ENCODE assay signal across 8 cellular contexts in the genomic region with DNA sequence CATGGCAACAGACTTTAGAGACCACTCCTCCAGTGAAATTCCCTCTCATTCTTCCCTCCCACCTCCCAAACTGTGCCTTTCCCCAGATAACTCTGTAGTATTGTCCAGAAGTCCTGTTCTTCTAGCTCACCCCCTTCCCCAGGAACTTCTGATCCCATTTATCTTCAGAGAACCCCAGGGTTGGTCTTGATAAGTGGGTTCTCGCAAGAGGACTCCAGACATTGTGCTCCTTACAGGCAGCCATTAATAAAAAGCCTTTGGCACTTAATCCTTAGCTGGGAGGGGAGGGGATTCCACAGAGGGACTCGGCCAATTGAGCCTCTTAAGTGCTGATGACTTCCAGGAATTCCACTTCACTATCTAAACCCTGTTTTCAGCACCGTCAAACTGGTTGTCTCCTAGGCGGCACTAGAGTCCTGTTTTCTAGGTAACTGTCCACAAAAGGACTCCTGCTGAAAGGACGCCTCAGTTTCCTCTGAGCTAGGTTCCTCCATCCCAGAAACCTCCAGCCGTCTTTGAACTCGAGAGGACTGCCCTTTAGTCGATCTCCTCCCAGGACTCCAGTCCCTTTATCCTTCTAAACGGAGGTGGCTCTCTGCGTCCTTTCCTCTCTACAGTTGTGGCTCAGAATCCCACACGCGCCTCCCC. TPM values are rescaled to one million over a fixed set of nuclear protein-coding genes. Genes with fewer than 3 reads are reported as not detected.
A peak's percentile ranks its signal among the peaks of the same experiment; 100 is the strongest.
DNase-seq lines count a peak whose midpoint lies in the region; ATAC-seq, FAIRE-seq and TF ChIP-seq lines count a peak whose summit lies in the region.

No MANE protein-coding gene starts in this region.

- FAIRE-seq in GM12878 (lab: Jason Lieb, UNC) = peak; percentile 69

- no peak for TF ChIP-seq CTCF in GM12878 (IDR thresholded peaks at IDR 0.05 in 2 of 3, conservative IDR thresholded peaks at IDR 0.05 in 1 of 3; ENCODE audit: control insufficient read depth in 2 of 3, extremely low read depth in 1 of 3, insufficient read depth in 1 of 3, low read depth in 3 of 3, low read length in 3 of 3)
- TF ChIP-seq CTCF in liver (IDR thresholded peaks at IDR 0.05; ENCODE audit: low read depth, low read length, missing input control) = no peak
- TF ChIP-seq CTCF in vagina (IDR thresholded peaks at IDR 0.05) = no peak

- H3K4me3 Mint-ChIP-seq in CD4-positive, CD25-positive, alpha-beta regulatory T cell = peak overlapping the region; percentile 89 to 97 (median 92)

- BruUV-seq in GM12878 (replicated peaks; lab: Mats Ljungman, UMichigan) = no TSS peak

- no peaks in the 10 kb centered on the region for H3K9me3 ChIP-seq in CD4-positive, CD25-positive, alpha-beta regulatory T cell (ENCODE audit: control insufficient read depth in 2 of 2, low read length in 2 of 2)
- no peaks in the 10 kb centered on the region for H3K9me3 ChIP-seq in Karpas-422 (ENCODE audit: low read length)
- H3K9me3 ChIP-seq in GM12878 (replicated peaks; ENCODE audit: control insufficient read depth, insufficient read depth, low read length) = no peaks in the 10 kb centered on the region
- no peaks in the 10 kb centered on the region for H3K9me3 ChIP-seq in liver (ENCODE audit: control insufficient read depth in 4 of 4, low read length in 3 of 4)
- no peaks in the 10 kb centered on the region for H3K9me3 ChIP-seq in vagina

- no peak for TF ChIP-seq POLR2A in GM12878 (IDR thresholded peaks at IDR 0.05; ENCODE audit: low read depth, low read length)
- TF ChIP-seq POLR2A in vagina (IDR thresholded peaks at IDR 0.05) = peak in 1 of 2 donors; percentile 65

- DNase-seq in CD4-positive, CD25-positive, alpha-beta regulatory T cell = peak in 1 of 3 donors; percentile 35
- DNase-seq in Karpas-422 = peak; percentile 61
- DNase-seq in GM12878 (ENCODE audit: low read depth, low spot score) = no peak
- peak in 1 of 2 donors; percentile 91 for DNase-seq in vagina (ENCODE audit: extremely low spot score in 2 of 2)
- no peak for DNase-seq in medulla oblongata (ENCODE audit: extremely low spot score)
- no peak for DNase-seq in stimulated activated CD4-positive, alpha-beta T cell treated with anti-CD3 and anti-CD28 coated beads, Interleukin-4, amount 100 ng/mL, for 1 hour

- H3K27ac ChIP-seq in CD4-positive, CD25-positive, alpha-beta regulatory T cell (ENCODE audit: insufficient read depth, low read length, poor library complexity, severe bottlenecking) = peak overlapping the region; percentile 56
- no peak overlapping the region for H3K27ac ChIP-seq in Karpas-422 (ENCODE audit: low read length)
- no peak overlapping the region for H3K27ac ChIP-seq in GM12878 (ENCODE audit: control insufficient read depth, insufficient read depth)
- peak overlapping the region; percentile 53 to 71 for H3K27ac ChIP-seq in liver (ENCODE audit: low read depth in 1 of 2, low read length in 2 of 2)
- H3K27ac ChIP-seq in vagina = peak overlapping the region; percentile 97

- H3K27me3 Mint-ChIP-seq in CD4-positive, CD25-positive, alpha-beta regulatory T cell = peaks cover 42% of the 10 kb centered on the region

- SMC1A ChIA-PET in GM12878 (lab: Charles Lee; ENCODE audit: uncharacterized antibody, unreplicated experiment) = interaction anchor here (0.9 to 5.3 kb wide), 3 partner anchors 31 to 298 kb away, joined by 3 to 35 read pairs (median 6); no protein-coding TSS in a partner anchor

- in situ Hi-C loops in GM12878 (cut with MboI) = loop anchor here (10.0 kb wide), 1 partner anchor 298 kb away; no protein-coding TSS in a partner anchor

- no peak for TF ChIP-seq EP300 in GM12878 (IDR thresholded peaks at IDR 0.05; ENCODE audit: borderline replicate concordance in 1 of 2, control insufficient read depth in 1 of 2, low read depth in 2 of 2, low read length in 2 of 2)

- H3K27me3 ChIP-seq in CD4-positive, CD25-positive, alpha-beta regulatory T cell (ENCODE audit: control insufficient read depth, insufficient read depth, low read length) = peaks cover 11% of the 10 kb centered on the region
- H3K27me3 ChIP-seq in Karpas-422 (ENCODE audit: low read length) = no peaks in the 10 kb centered on the region
- peaks cover 8% of the 10 kb centered on the region in 2 experiments for H3K27me3 ChIP-seq in GM12878 (replicated peaks in 1 of 2; ENCODE audit: control insufficient read depth in 2 of 2, insufficient read depth in 2 of 2, low read length in 1 of 2)
- peaks cover 0 to 6% (median 2%) of the 10 kb centered on the region in 4 donors for H3K27me3 ChIP-seq in liver (ENCODE audit: control insufficient read depth in 4 of 4, insufficient read depth in 4 of 4, low read length in 3 of 4)
- no peaks in the 10 kb centered on the region for H3K27me3 ChIP-seq in vagina

- H2AFZ ChIP-seq in Karpas-422 (ENCODE audit: low read length) (no peak overlapping the region), GM12878 (ENCODE audit: control insufficient read depth, low read depth, low read length) (no peak overlapping the region; the same call in 1 of the 2 replicates)

- no peaks in the 10 kb centered on the region for H3K36me3 ChIP-seq in CD4-positive, CD25-positive, alpha-beta regulatory T cell (ENCODE audit: control insufficient read depth, insufficient read depth, low read length)
- H3K36me3 ChIP-seq in Karpas-422 (ENCODE audit: insufficient read depth, low read length) = no peaks in the 10 kb centered on the region
- H3K36me3 ChIP-seq in GM12878 (ENCODE audit: control insufficient read depth in 2 of 2, insufficient read depth in 2 of 2, low read length in 1 of 2) = no peaks in the 10 kb centered on the region
- H3K36me3 ChIP-seq in liver (ENCODE audit: control insufficient read depth in 4 of 4, insufficient read depth in 3 of 4, low read depth in 1 of 4, low read length in 3 of 4) = no peaks in the 10 kb centered on the region
- H3K36me3 ChIP-seq in vagina = no peaks in the 10 kb centered on the region

- intact Hi-C loops in GM12878 (cut with micrococcal nuclease; ENCODE audit: unreplicated experiment) (no loop called here), vagina (cut with DNase I) (loop anchor here (10.0 kb wide), 1 partner anchor 168 kb away; no protein-coding TSS in a partner anchor)

- no peak for TF ChIP-seq RAD21 in GM12878 (IDR thresholded peaks at IDR 0.05; ENCODE audit: insufficient read depth, low read depth, low read length)
- no peak for TF ChIP-seq RAD21 in liver (IDR thresholded peaks at IDR 0.05)

- POLR2A ChIA-PET in GM12878 (lab: Charles Lee) = interaction anchor here (0.8 to 3.8 kb wide), 4 partner anchors 11 to 160 kb away, joined by 3 to 24 read pairs (median 6); no protein-coding TSS in a partner anchor

- H3K79me2 ChIP-seq in Karpas-422 (ENCODE audit: low read length) = no peaks in the 10 kb centered on the region
- no peaks in the 10 kb centered on the region for H3K79me2 ChIP-seq in GM12878 (ENCODE audit: control insufficient read depth, insufficient read depth, low read length)

- ATAC-seq in CD4-positive, CD25-positive, alpha-beta regulatory T cell (ENCODE audit: low read depth in 2 of 2) = no peak
- ATAC-seq in GM12878 = no peak
- ATAC-seq in HG03571 (IDR thresholded peaks at IDR 0.05; ENCODE audit: unreplicated experiment) = no peak

- RAD21 ChIA-PET in GM12878 (lab: Charles Lee; ENCODE audit: unreplicated experiment) = interaction anchor here (0.9 to 4.2 kb wide), 12 partner anchors 10 to 298 kb away, joined by 3 to 49 read pairs (median 4); partner anchors contain the start of genes BLVRB and SERTAD1

- H3K4me2 ChIP-seq in Karpas-422 (ENCODE audit: low read depth, low read length, poor library complexity, severe bottlenecking) = peak overlapping the region; percentile 58
- H3K4me2 ChIP-seq in GM12878 (ENCODE audit: control insufficient read depth, insufficient read depth) = peak overlapping the region; percentile 94; the same call in 1 of the 2 replicates

- 18% methylated on average over 10 of the region's 12 CpGs for WGBS in GM12878 (ENCODE audit: insufficient coverage, insufficient replicate concordance, low lambda C conversion rate, missing lambda C conversion rate)
- WGBS in liver = 20% methylated on average over 12 of the region's 12 CpGs

- H3K4me1 Mint-ChIP-seq in CD4-positive, CD25-positive, alpha-beta regulatory T cell = peaks cover 9 to 84% (median 36%) of the 10 kb centered on the region in 4 donors

- H3K9me3 Mint-ChIP-seq in CD4-positive, CD25-positive, alpha-beta regulatory T cell = peaks cover 0 to 2% (median 0%) of the 10 kb centered on the region in 7 donors

- H3K4me3 ChIP-seq in CD4-positive, CD25-positive, alpha-beta regulatory T cell (ENCODE audit: low read depth, low read length) = peak overlapping the region; percentile 50
- H3K4me3 ChIP-seq in Karpas-422 (ENCODE audit: low read length) (peak overlapping the region; percentile 50; the same call in 1 of the 2 replicates), GM12878 (peak overlapping the region; percentile 56), liver (ENCODE audit: low read depth in 1 of 3, low read length in 3 of 3) (peak overlapping the region in 1 of 3 donors; percentile 23), vagina (peak overlapping the region; percentile 69 to 78)

- H3K36me3 Mint-ChIP-seq in CD4-positive, CD25-positive, alpha-beta regulatory T cell = no peaks in the 10 kb centered on the region

- H3K27ac Mint-ChIP-seq in CD4-positive, CD25-positive, alpha-beta regulatory T cell = peak overlapping the region; percentile 67 to 98 (median 92)

- H3K9ac ChIP-seq in Karpas-422 (ENCODE audit: low read length) (no peak overlapping the region), GM12878 (ENCODE audit: control insufficient read depth, insufficient read depth, low read length) (no peak overlapping the region), liver (ENCODE audit: low read depth in 1 of 2, low read length in 2 of 2) (peak overlapping the region in 1 of 2 donors; percentile 28)

- peaks cover 82% of the 10 kb centered on the region for H3K4me1 ChIP-seq in CD4-positive, CD25-positive, alpha-beta regulatory T cell (ENCODE audit: control insufficient read depth, insufficient read depth, low read length, poor library complexity, severe bottlenecking)
- H3K4me1 ChIP-seq in Karpas-422 (ENCODE audit: low read length) (peaks cover 55% of the 10 kb centered on the region), GM12878 (ENCODE audit: control insufficient read depth, insufficient read depth, low read length) (peaks cover 22% of the 10 kb centered on the region), liver (ENCODE audit: control insufficient read depth in 4 of 4, insufficient read depth in 4 of 4, low read length in 3 of 4) (peaks cover 14 to 57% (median 27%) of the 10 kb centered on the region in 4 donors), vagina (peaks cover 87% of the 10 kb centered on the region)

- H3K9me2 ChIP-seq in Karpas-422 (replicated peaks; ENCODE audit: insufficient read depth, low read length) = no peaks in the 10 kb centered on the region

- CTCF ChIA-PET in GM12878 (lab: Yijun Ruan, JAX) = interaction anchor here (0.7 to 6.0 kb wide), 19 partner anchors 8 to 298 kb away, joined by 3 to 106 read pairs (median 6); partner anchors contain the start of genes C19orf47 and PLD3

- H4K20me1 ChIP-seq in Karpas-422 (ENCODE audit: insufficient read depth, low read depth, low read length) = peaks cover 4% of the 10 kb centered on the region; the same call in 1 of the 2 replicates
- H4K20me1 ChIP-seq in GM12878 (ENCODE audit: control insufficient read depth, insufficient read depth) = no peaks in the 10 kb centered on the region

RNA-seq across cellular contexts. Expression of gene LTBP4, which starts 2.0 kb away (rescaled TPM):
- total RNA-seq in CD4-positive, CD25-positive, alpha-beta regulatory T cell = 115 TPM
- polyA plus RNA-seq in CD4-positive, CD25-positive, alpha-beta regulatory T cell = 10 to 100 TPM; 20.7 to 32.0 (median 26.7) TPM
- 9.6 and 25.9 TPM in 2 replicates for total RNA-seq in Karpas-422 (2014; rRNA removed; shearing (Covaris generic); ENCODE audit: low replicate concordance)
- total RNA-seq in GM12878 (2013; cell fraction: nucleolus; rRNA removed) = 26.9 and 32.3 TPM in 2 replicates
- total RNA-seq in GM12878 (2014; rRNA removed) (6.6 and 8.5 TPM in 2 replicates), GM12878 (2014; rRNA removed; fragmentation: Illumina TruSeq; extraction: Trizol) (3.1 and 3.7 TPM in 2 replicates), GM12878 (2021) (34.6 and 35.9 TPM in 2 replicates), liver (10 to 100 TPM; 14.0 to 21.6 TPM), vagina (983 TPM)
- polyA plus RNA-seq in GM12878 (2011; ENCODE audit: low read depth) = 29.6 TPM
- polyA plus RNA-seq in GM12878 (2011; rRNA removed) (1.5 and 2.7 TPM in 2 replicates), GM12878 (2014; fragmentation: Illumina TruSeq; extraction: Trizol) (2.6 and 5.9 TPM in 2 replicates), GM12878 (2014; fragmentation: Nextera tagmentation; extraction: Ambion mirVana) (under 1 TPM in 1 of 2 experiments, not detected in 1; 0.09 TPM), GM12878 (2014; rRNA removed) (21.8 and 23.5 TPM in 2 replicates), GM12878 (2016; fragmentation: Nextera tagmentation; extraction: Ambion mirVana) (1 to 10 TPM; 8.8 to 9.5 TPM), liver (10 to 100 TPM in 1 of 2 donors, 1 to 10 TPM in 1; 9.6 to 28.7 TPM)
- polyA plus RNA-seq in GM12878 (2011; cell fraction: cytosol; rRNA removed) = 4.9 and 5.7 TPM in 2 replicates
- 24.7 and 25.2 TPM in 2 replicates for polyA plus RNA-seq in GM12878 (2011; cell fraction: nucleus; rRNA removed)
- polyA plus RNA-seq in GM12878 (2012) = 38.1 and 69.0 TPM in 2 replicates
- 1.5 and 7.1 TPM in 2 replicates for polyA minus RNA-seq in GM12878 (2011; rRNA and poly(A)+ RNA removed)
- 14.1 and 19.4 TPM in 2 replicates for polyA minus RNA-seq in GM12878 (2011; cell fraction: cytosol; rRNA and poly(A)+ RNA removed)
- polyA minus RNA-seq in GM12878 (2011; cell fraction: nucleus; rRNA and poly(A)+ RNA removed) = 3.0 and 6.6 TPM in 2 replicates

RNA-seq across cellular contexts. Expression of gene SHKBP1, which starts 26.5 kb away (rescaled TPM):
- 195 TPM for total RNA-seq in CD4-positive, CD25-positive, alpha-beta regulatory T cell
- 100 to 1,000 TPM; 120 to 172 (median 151) TPM for polyA plus RNA-seq in CD4-positive, CD25-positive, alpha-beta regulatory T cell
- total RNA-seq in Karpas-422 (2014; rRNA removed; shearing (Covaris generic); ENCODE audit: low replicate concordance) = 49.7 and 98.2 TPM in 2 replicates
- 26.1 and 35.1 TPM in 2 replicates for total RNA-seq in GM12878 (2013; cell fraction: nucleolus; rRNA removed)
- 60.8 and 79.0 TPM in 2 replicates for total RNA-seq in GM12878 (2014; rRNA removed)
- 22.9 and 26.0 TPM in 2 replicates for total RNA-seq in GM12878 (2014; rRNA removed; fragmentation: Illumina TruSeq; extraction: Trizol)
- total RNA-seq in GM12878 (2021) = 111 and 115 TPM in 2 replicates
- 43.8 TPM for polyA plus RNA-seq in GM12878 (2011; ENCODE audit: low read depth)
- polyA plus RNA-seq in GM12878 (2011; rRNA removed) = 17.5 and 38.8 TPM in 2 replicates
- polyA plus RNA-seq in GM12878 (2011; cell fraction: cytosol; rRNA removed) = 59.2 and 80.0 TPM in 2 replicates
- polyA plus RNA-seq in GM12878 (2011; cell fraction: nucleus; rRNA removed) = 155 and 167 TPM in 2 replicates
- 84.1 and 89.2 TPM in 2 replicates for polyA plus RNA-seq in GM12878 (2012)
- polyA plus RNA-seq in GM12878 (2014; fragmentation: Illumina TruSeq; extraction: Trizol) = 30.6 and 55.0 TPM in 2 replicates
- polyA plus RNA-seq in GM12878 (2014; fragmentation: Nextera tagmentation; extraction: Ambion mirVana) = 10 to 100 TPM in 1 of 2 experiments, 1 to 10 TPM in 1; 2.3 to 15.1 TPM
- polyA plus RNA-seq in GM12878 (2014; rRNA removed) = 96.3 and 111 TPM in 2 replicates
- 100 to 1,000 TPM; 112 to 123 TPM for polyA plus RNA-seq in GM12878 (2016; fragmentation: Nextera tagmentation; extraction: Ambion mirVana)
- 47.3 and 87.5 TPM in 2 replicates for polyA minus RNA-seq in GM12878 (2011; rRNA and poly(A)+ RNA removed)
- polyA minus RNA-seq in GM12878 (2011; cell fraction: cytosol; rRNA and poly(A)+ RNA removed) = 89.1 and 95.6 TPM in 2 replicates
- polyA minus RNA-seq in GM12878 (2011; cell fraction: nucleus; rRNA and poly(A)+ RNA removed) = 33.5 and 51.2 TPM in 2 replicates
- total RNA-seq in liver = 10 to 100 TPM; 10.1 to 11.0 TPM
- 10 to 100 TPM; 19.8 to 22.9 TPM for polyA plus RNA-seq in liver
- total RNA-seq in vagina = 51.6 TPM

Comparison
In these comparisons a context has a peak if more than half of its experiments do, and no peak if none do; other contexts are left out.
1. H3K27ac ChIP-seq: peak in CD4-positive, CD25-positive, alpha-beta regulatory T cell (single experiment), liver (2 of 2) and vagina (single experiment); none in Karpas-422 (single experiment) and GM12878 (single experiment).